Comparison of ENCODE assay signal across 1 cellular context in the genomic region with DNA sequence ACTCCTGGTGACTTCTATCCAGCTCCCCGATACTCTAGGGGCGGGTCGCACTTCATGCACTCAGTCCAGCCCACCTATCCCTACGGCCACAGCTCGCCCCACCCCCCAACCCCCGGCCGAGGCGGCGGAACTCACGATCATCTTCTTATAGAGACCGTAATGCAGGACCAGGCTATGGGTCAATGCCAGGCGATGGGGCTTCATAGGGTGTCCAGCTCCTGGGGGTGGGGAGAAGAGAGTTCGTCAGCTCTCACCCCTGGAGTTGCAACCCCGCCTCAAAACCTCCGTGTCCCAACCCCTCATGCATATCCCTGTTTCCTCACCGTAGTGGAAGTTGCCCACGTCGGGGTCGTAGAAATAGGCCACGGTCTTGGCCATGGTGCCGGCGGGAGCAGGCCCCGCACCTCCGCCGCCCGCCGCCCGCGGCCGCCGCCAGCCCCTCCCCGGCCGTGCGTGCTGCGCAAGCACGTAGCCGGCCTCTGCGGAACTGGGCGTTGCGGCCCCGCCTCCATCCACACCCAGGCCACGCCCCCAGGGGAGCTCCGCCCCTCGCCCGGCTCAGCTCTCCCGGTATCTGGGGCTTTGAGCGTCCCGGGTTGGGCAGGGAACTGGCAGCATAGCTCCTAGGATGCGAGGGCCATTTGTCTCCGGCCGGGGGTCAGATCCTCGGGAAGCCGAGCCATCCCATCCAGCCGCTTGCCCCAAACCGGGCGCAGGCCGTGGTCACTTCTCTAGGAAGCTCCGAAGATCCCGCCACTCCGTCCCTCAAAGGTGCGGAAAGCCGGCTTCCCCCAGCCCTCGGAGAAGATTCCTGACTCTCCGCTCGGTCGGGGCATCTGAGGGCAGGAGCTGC.
TF ChIP-seq lines count a peak whose summit lies in the region.

A gene (minus strand): TSS at position 437 of the 853 bp plus-strand sequence. CDS start 59 bp downstream, at position 378.
A gene with protein sequence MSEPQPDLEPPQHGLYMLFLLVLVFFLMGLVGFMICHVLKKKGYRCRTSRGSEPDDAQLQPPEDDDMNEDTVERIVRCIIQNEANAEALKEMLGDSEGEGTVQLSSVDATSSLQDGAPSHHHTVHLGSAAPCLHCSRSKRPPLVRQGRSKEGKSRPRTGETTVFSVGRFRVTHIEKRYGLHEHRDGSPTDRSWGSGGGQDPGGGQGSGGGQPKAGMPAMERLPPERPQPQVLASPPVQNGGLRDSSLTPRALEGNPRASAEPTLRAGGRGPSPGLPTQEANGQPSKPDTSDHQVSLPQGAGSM (plus strand): TSS at position 585 of the 853 bp plus-strand sequence. CDS start 1,229 bp downstream, outside the sequence.

TF ChIP-seq in H1, 55 proteins besides CTCF, POLR2A, EP300 and RAD21 (continued from another document):
- TF ChIP-seq, protein P1, sequence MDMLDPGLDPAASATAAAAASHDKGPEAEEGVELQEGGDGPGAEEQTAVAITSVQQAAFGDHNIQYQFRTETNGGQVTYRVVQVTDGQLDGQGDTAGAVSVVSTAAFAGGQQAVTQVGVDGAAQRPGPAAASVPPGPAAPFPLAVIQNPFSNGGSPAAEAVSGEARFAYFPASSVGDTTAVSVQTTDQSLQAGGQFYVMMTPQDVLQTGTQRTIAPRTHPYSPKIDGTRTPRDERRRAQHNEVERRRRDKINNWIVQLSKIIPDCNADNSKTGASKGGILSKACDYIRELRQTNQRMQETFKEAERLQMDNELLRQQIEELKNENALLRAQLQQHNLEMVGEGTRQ (IDR thresholded peaks at IDR 0.05; ENCODE audit: low read length) = no peak
- no peak for TF ChIP-seq SUZ12 (IDR thresholded peaks at IDR 0.05; ENCODE audit: low read length)
